ENCODE assay signal across 24 cellular contexts in the genomic region with DNA sequence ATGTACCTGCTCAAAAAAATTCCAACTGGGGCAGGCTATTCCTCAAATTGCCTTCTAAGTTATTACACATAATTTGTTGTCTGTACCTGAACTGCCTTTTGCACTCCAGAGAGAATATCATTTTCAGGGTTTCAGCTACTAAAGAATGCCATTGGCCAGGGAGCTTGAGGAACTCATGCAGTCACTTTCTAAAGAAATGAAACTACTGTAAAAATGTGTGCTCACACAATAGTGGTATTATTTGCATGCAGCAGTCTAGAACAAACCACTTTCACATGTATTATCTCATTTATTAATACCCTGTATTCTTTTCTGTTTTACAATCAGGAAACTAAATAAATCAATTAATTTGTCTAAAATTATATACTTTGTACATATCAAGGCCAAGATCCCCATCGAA.
DNase-seq lines count a peak whose midpoint lies in the region; ATAC-seq, FAIRE-seq and TF ChIP-seq lines count a peak whose summit lies in the region.
"Had no signal": no experiment of that assay in that cellular context is flagged by ENCODE, and none has a peak within 500 bp of the region (broad histone marks: within the 10 kb centered on the region; RNA-seq: fewer than 3 reads in every experiment).

No MANE protein-coding gene starts in this region.

- 98% methylated on average over 1 of the region's 1 CpG for whole genome bisulfite sequencing in smooth muscle cell (ENCODE audit: low lambda C conversion rate)

- no peak overlapping the region for H3K4me3 ChIP-seq in smooth muscle cell
- H3K4me3 ChIP-seq: gastroesophageal sphincter, MG63, prostate gland, SK-N-MC, skin epidermis, thoracic aorta had no signal

- H3K79me2 ChIP-seq in smooth muscle cell (ENCODE audit: low read depth): peaks cover 24% of the 10 kb centered on the region

- TF ChIP-seq CTCF in smooth muscle cell (IDR thresholded peaks at IDR 0.05; ENCODE audit: borderline replicate concordance, insufficient read depth, poor library complexity, severe bottlenecking): no peak

- peaks cover 5% of the 10 kb centered on the region for H3F3A ChIP-seq in smooth muscle cell (ENCODE audit: low read depth)

- FAIRE-seq in GM19239 (lab: Jason Lieb, UNC): no peak

- no peak overlapping the region for H3K9ac ChIP-seq in smooth muscle cell (ENCODE audit: low read depth)

- peak overlapping the region; percentile 39 for H3K27ac ChIP-seq in smooth muscle cell (ENCODE audit: low read depth)
- H3K27ac ChIP-seq: gastroesophageal sphincter, prostate gland, SK-N-MC, skin epidermis, thoracic aorta had no signal

- DNase-seq in smooth muscle cell (lab: John Stamatoyannopoulos, UW; ENCODE audit: unreplicated experiment) (no peak), GM19239 (ENCODE audit: insufficient read length, low spot score) (no peak), HK-2 (ENCODE audit: unreplicated experiment) (no peak), NK-92 (lab: John Stamatoyannopoulos, UW; ENCODE audit: unreplicated experiment) (no peak)
- DNase-seq: activated CD4-positive, alpha-beta T cell treated with anti-CD3 and anti-CD28 coated beads for 1 hour; activated CD8-positive, alpha-beta memory T cell treated with anti-CD3 and anti-CD28 coated beads, Interleukin-2, amount 10 ng/mL, durations not matched to agents 7 days and 5 days; COR-L47; IMR-90; left cardiac atrium; MG63; NCI-H146; NCI-H774; stimulated activated CD8-positive, alpha-beta memory T cell treated with anti-CD3 and anti-CD28 coated beads, Interleukin-4, amount 100 ng/mL, for 48 hours; T1000 had no signal

- H2AFZ ChIP-seq in smooth muscle cell (ENCODE audit: low read depth): no peak overlapping the region

- ATAC-seq in GM19023 (IDR thresholded peaks at IDR 0.05; ENCODE audit: unreplicated experiment) (peak; percentile 54), GM21825 (IDR thresholded peaks at IDR 0.05; ENCODE audit: unreplicated experiment) (peak; percentile 75), HG03135 (IDR thresholded peaks at IDR 0.05; ENCODE audit: unreplicated experiment) (peak; percentile 74), GM19035 (IDR thresholded peaks at IDR 0.05; ENCODE audit: unreplicated experiment) (no peak)
- ATAC-seq: activated CD8-positive, alpha-beta memory T cell treated with anti-CD3 and anti-CD28 coated beads, Interleukin-2, amount 10 ng/mL, durations not matched to agents 7 days and 5 days; gastroesophageal sphincter; left cardiac atrium; Panc1 had no signal

- H3K9me3 ChIP-seq in smooth muscle cell (replicated peaks; ENCODE audit: low read depth): no peaks in the 10 kb centered on the region
- H3K9me3 ChIP-seq: gastroesophageal sphincter, prostate gland, thoracic aorta had no signal

- no peaks in the 10 kb centered on the region for H3K27me3 ChIP-seq in smooth muscle cell (ENCODE audit: low read depth)
- H3K27me3 ChIP-seq: gastroesophageal sphincter, MG63 had no signal

- H3K36me3 ChIP-seq in smooth muscle cell (ENCODE audit: low read depth): no peaks in the 10 kb centered on the region
- H3K36me3 ChIP-seq: gastroesophageal sphincter, prostate gland, thoracic aorta had no signal

- peak overlapping the region; percentile 23 for H3K4me2 ChIP-seq in smooth muscle cell

- no peaks in the 10 kb centered on the region for H4K20me1 ChIP-seq in smooth muscle cell (ENCODE audit: low read depth)

- no peaks in the 10 kb centered on the region for H3K4me1 ChIP-seq in smooth muscle cell (ENCODE audit: low read depth)
- H3K4me1 ChIP-seq: gastroesophageal sphincter, prostate gland had no signal
